ENCODE assay signal across 1 cellular context in the genomic region with DNA sequence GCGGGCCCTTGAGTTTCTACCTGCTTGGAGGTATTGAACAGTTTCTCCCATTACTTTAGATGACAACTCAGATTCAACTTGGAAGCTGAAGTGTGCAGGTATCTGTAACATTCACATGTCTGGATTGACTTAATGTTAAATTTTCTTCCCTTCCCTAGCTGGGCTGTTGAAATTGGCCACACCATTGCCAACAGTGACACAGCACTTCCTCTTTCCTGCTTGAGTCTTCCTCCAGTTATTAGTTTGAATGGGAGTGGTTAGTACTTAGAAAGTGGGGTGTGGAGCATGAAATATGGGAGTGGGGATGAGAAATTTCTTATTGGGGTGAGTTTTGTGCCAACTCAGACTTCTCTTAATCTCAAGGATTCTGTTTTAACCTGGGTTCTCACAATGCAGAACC.
TF ChIP-seq lines count a peak whose summit lies in the region.

No MANE protein-coding gene starts in this region.

TF ChIP-seq in GM23338, 12 proteins besides CTCF, POLR2A, EP300 and RAD21 (continued from another document):
- TF ChIP-seq, protein P1, sequence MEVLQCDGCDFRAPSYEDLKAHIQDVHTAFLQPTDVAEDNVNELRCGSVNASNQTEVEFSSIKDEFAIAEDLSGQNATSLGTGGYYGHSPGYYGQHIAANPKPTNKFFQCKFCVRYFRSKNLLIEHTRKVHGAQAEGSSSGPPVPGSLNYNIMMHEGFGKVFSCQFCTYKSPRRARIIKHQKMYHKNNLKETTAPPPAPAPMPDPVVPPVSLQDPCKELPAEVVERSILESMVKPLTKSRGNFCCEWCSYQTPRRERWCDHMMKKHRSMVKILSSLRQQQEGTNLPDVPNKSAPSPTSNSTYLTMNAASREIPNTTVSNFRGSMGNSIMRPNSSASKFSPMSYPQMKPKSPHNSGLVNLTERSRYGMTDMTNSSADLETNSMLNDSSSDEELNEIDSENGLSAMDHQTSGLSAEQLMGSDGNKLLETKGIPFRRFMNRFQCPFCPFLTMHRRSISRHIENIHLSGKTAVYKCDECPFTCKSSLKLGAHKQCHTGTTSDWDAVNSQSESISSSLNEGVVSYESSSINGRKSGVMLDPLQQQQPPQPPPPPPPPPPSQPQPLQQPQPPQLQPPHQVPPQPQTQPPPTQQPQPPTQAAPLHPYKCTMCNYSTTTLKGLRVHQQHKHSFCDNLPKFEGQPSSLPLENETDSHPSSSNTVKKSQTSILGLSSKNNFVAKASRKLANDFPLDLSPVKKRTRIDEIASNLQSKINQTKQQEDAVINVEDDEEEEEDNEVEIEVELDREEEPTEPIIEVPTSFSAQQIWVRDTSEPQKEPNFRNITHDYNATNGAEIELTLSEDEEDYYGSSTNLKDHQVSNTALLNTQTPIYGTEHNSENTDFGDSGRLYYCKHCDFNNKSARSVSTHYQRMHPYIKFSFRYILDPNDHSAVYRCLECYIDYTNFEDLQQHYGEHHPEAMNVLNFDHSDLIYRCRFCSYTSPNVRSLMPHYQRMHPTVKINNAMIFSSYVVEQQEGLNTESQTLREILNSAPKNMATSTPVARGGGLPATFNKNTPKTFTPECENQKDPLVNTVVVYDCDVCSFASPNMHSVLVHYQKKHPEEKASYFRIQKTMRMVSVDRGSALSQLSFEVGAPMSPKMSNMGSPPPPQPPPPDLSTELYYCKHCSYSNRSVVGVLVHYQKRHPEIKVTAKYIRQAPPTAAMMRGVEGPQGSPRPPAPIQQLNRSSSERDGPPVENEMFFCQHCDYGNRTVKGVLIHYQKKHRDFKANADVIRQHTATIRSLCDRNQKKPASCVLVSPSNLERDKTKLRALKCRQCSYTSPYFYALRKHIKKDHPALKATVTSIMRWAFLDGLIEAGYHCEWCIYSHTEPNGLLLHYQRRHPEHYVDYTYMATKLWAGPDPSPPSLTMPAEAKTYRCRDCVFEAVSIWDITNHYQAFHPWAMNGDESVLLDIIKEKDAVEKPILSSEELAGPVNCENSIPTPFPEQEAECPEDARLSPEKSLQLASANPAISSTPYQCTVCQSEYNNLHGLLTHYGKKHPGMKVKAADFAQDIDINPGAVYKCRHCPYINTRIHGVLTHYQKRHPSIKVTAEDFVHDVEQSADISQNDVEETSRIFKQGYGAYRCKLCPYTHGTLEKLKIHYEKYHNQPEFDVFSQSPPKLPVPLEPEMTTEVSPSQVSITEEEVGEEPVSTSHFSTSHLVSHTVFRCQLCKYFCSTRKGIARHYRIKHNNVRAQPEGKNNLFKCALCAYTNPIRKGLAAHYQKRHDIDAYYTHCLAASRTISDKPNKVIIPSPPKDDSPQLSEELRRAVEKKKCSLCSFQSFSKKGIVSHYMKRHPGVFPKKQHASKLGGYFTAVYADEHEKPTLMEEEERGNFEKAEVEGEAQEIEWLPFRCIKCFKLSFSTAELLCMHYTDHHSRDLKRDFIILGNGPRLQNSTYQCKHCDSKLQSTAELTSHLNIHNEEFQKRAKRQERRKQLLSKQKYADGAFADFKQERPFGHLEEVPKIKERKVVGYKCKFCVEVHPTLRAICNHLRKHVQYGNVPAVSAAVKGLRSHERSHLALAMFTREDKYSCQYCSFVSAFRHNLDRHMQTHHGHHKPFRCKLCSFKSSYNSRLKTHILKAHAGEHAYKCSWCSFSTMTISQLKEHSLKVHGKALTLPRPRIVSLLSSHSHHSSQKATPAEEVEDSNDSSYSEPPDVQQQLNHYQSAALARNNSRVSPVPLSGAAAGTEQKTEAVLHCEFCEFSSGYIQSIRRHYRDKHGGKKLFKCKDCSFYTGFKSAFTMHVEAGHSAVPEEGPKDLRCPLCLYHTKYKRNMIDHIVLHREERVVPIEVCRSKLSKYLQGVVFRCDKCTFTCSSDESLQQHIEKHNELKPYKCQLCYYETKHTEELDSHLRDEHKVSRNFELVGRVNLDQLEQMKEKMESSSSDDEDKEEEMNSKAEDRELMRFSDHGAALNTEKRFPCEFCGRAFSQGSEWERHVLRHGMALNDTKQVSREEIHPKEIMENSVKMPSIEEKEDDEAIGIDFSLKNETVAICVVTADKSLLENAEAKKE (CRISPR knock-in tag; IDR thresholded peaks at IDR 0.05), result no peak
- TF ChIP-seq ZNF114 (CRISPR knock-in tag; IDR thresholded peaks at IDR 0.05), result no peak
- no peak for TF ChIP-seq EZH2phosphoT487 (IDR thresholded peaks at IDR 0.05; ENCODE audit: unreplicated experiment)
- no peak for TF ChIP-seq EZH2 (IDR thresholded peaks at IDR 0.05; ENCODE audit: low read depth, unreplicated experiment)
- TF ChIP-seq REST (IDR thresholded peaks at IDR 0.05; ENCODE audit: unreplicated experiment), result no peak
